Comparison of ENCODE assay signal across 8 cellular contexts in the genomic region with DNA sequence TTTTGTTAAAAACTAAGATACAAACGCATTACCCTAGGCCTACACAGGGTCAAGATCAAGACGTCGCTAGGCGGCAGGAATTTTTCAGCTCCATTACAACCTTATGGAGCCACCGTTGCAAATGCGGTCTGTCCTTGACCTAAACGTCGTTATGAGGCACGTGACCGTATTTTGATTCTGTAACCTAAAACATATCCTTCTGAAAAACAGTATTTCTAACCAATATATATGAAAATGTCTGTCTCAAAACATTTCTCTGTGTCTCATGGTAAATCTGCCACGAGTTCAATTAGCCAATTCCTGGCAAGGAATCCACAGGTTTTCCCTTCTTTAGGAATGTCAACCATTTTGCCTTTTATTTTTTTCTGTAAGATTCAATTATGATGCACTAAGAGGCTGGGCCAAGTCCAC. TPM values are rescaled to one million over a fixed set of nuclear protein-coding genes. Genes with fewer than 3 reads are reported as not detected.
DNase-seq lines count a peak whose midpoint lies in the region; ATAC-seq lines count a peak whose summit lies in the region.

No MANE protein-coding gene starts in this region.

- H3K4me3 Mint-ChIP-seq in activated naive CD4-positive, alpha-beta T cell treated with anti-CD3 and anti-CD28 coated beads, Interleukin-2, amount 50 U/mL, for 24 hours = peak overlapping the region; percentile 95

- no peaks in the 10 kb centered on the region for H3K36me3 Mint-ChIP-seq in activated naive CD4-positive, alpha-beta T cell treated with anti-CD3 and anti-CD28 coated beads, Interleukin-2, amount 50 U/mL, for 24 hours

- no peaks in the 10 kb centered on the region for H3K27me3 ChIP-seq in subcutaneous abdominal adipose tissue (ENCODE audit: control insufficient read depth in 5 of 5, insufficient read depth in 4 of 5, low read length in 5 of 5)

- no peaks in the 10 kb centered on the region for H3K9me3 Mint-ChIP-seq in activated naive CD4-positive, alpha-beta T cell treated with anti-CD3 and anti-CD28 coated beads, Interleukin-2, amount 50 U/mL, for 24 hours

- H3K27ac ChIP-seq in subcutaneous abdominal adipose tissue (ENCODE audit: low read depth, low read length) = peak overlapping the region; percentile 100

- ATAC-seq in HG03196 (IDR thresholded peaks at IDR 0.05; ENCODE audit: unreplicated experiment) = no peak

- H3K9me3 ChIP-seq in subcutaneous abdominal adipose tissue (ENCODE audit: control insufficient read depth in 5 of 5, low read length in 5 of 5) = no peaks in the 10 kb centered on the region

- peaks cover 0 to 55% (median 41%) of the 10 kb centered on the region in 5 donors for H3K4me1 ChIP-seq in subcutaneous abdominal adipose tissue (ENCODE audit: control insufficient read depth in 5 of 5, insufficient read depth in 5 of 5, low read length in 5 of 5)

- peaks cover 65% of the 10 kb centered on the region for H3K4me1 Mint-ChIP-seq in activated naive CD4-positive, alpha-beta T cell treated with anti-CD3 and anti-CD28 coated beads, Interleukin-2, amount 50 U/mL, for 24 hours

- DNase-seq in activated naive CD4-positive, alpha-beta T cell treated with anti-CD3 and anti-CD28 coated beads, Interleukin-2, amount 50 U/mL, for 16 hours = no peak
- peak; percentile 40 for DNase-seq in NCI-H460 (ENCODE audit: extremely low read depth, low read depth)
- DNase-seq in astrocyte of the hippocampus (ENCODE audit: low read depth, low spot score) = peak; percentile 54
- DNase-seq in kidney tubule cell (ENCODE audit: low spot score) = peak; percentile 57
- no peak for DNase-seq in 8988T

- H3K27ac Mint-ChIP-seq in activated naive CD4-positive, alpha-beta T cell treated with anti-CD3 and anti-CD28 coated beads, Interleukin-2, amount 50 U/mL, for 24 hours = peak overlapping the region; percentile 92

- H3K9ac ChIP-seq in subcutaneous abdominal adipose tissue (ENCODE audit: low read length in 5 of 5) = peak overlapping the region; percentile 86 to 100 (median 94)

- peaks cover 0 to 2% (median 0%) of the 10 kb centered on the region in 5 donors for H3K36me3 ChIP-seq in subcutaneous abdominal adipose tissue (ENCODE audit: control insufficient read depth in 5 of 5, insufficient read depth in 5 of 5, low read length in 5 of 5)

- H3K27me3 Mint-ChIP-seq in activated naive CD4-positive, alpha-beta T cell treated with anti-CD3 and anti-CD28 coated beads, Interleukin-2, amount 50 U/mL, for 24 hours = no peaks in the 10 kb centered on the region

- peak overlapping the region; percentile 88 to 98 (median 95) for H3K4me3 ChIP-seq in subcutaneous abdominal adipose tissue (ENCODE audit: low read depth in 1 of 5, low read length in 5 of 5)

RNA-seq across cellular contexts. Expression of a gene that starts 1.7 kb away (rescaled TPM):
- 302 and 305 TPM in 2 replicates for total RNA-seq in NCI-H460 (2014; rRNA removed; shearing (Covaris generic))
- polyA plus RNA-seq in NCI-H460 (2014; cell fraction: nucleus; rRNA removed) = 243 and 252 TPM in 2 replicates

Comparison
In these comparisons a context has a peak if more than half of its experiments do, and no peak if none do; other contexts are left out.
1. DNase-seq: peak in NCI-H460 (single experiment), astrocyte of the hippocampus (single experiment) and kidney tubule cell (single experiment); none in activated naive CD4-positive, alpha-beta T cell treated with anti-CD3 and anti-CD28 coated beads, Interleukin-2, amount 50 U/mL, for 16 hours (single experiment) and 8988T (single experiment).